1 cellular context compared by ENCODE assay signal in the genomic region with DNA sequence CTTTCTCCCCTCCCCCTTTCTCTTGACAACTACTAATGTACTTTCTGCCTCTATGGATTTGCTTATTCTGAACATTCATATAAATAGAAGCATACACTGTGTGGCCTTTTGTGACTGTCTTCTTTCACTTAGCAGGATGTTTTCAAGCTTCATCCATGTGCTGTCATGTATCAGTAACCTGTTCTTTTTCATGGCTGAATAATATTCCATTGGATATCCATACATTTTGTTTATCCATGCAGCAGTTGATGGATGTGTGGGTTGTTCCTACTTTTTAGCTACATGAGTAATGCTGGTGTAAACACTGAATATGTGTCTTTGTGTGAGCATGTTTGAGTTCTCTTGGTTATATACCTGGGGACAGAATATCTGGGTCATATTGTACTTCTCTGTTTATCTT.
TF ChIP-seq lines count a peak whose summit lies in the region.

No MANE protein-coding gene starts in this region.

TF ChIP-seq in HEK293, 187 proteins besides CTCF, POLR2A, EP300 and RAD21 (continued from another document):
- TF ChIP-seq, protein P1, sequence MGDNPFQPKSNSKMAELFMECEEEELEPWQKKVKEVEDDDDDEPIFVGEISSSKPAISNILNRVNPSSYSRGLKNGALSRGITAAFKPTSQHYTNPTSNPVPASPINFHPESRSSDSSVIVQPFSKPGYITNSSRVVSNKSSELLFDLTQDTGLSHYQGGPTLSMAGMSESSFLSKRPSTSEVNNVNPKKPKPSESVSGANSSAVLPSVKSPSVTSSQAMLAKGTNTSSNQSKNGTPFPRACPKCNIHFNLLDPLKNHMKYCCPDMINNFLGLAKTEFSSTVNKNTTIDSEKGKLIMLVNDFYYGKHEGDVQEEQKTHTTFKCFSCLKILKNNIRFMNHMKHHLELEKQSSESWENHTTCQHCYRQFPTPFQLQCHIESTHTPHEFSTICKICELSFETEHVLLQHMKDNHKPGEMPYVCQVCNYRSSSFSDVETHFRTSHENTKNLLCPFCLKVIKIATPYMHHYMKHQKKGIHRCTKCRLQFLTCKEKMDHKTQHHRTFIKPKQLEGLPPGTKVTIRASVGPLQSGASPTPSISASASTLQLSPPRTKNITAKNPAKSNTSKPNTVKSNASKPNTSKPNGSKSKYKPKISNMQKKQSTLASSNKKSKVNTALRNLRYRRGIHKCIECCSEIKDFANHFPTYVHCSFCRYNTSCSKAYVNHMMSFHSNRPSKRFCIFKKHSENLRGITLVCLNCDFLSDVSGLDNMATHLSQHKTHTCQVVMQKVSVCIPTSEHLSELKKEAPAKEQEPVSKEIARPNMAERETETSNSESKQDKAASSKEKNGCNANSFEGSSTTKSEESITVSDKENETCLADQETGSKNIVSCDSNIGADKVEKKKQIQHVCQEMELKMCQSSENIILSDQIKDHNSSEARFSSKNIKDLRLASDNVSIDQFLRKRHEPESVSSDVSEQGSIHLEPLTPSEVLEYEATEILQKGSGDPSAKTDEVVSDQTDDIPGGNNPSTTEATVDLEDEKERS (tag by site-specific recombination; IDR thresholded peaks at IDR 0.05) = peak; percentile 51; the same call in 1 of the 2 replicates
- TF ChIP-seq ZNF146 (tag by site-specific recombination; IDR thresholded peaks at IDR 0.05) (peak; percentile 99), KLF16 (tag by site-specific recombination; IDR thresholded peaks at IDR 0.05) (no peak), ZXDB (tag by site-specific recombination; IDR thresholded peaks at IDR 0.05) (no peak), ZNF610 (tag by site-specific recombination; IDR thresholded peaks at IDR 0.05; ENCODE audit: borderline replicate concordance) (no peak)
- TF ChIP-seq, protein P2, sequence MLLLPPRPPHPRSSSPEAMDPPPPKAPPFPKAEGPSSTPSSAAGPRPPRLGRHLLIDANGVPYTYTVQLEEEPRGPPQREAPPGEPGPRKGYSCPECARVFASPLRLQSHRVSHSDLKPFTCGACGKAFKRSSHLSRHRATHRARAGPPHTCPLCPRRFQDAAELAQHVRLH (tag by site-specific recombination; IDR thresholded peaks at IDR 0.05) = 0 out of 2 replicates have a peak, but pooled peaks have one; percentile 40
